ENCODE assay signal across 9 cellular contexts in genomic region chr18:76621184-76621583, GRCh38.
DNase-seq lines count a peak whose midpoint lies in the region; ATAC-seq and TF ChIP-seq lines count a peak whose summit lies in the region.
"Had no signal": no experiment of that assay in that cellular context is flagged by ENCODE, and none has a peak within 500 bp of the region (broad histone marks: within the 10 kb centered on the region; RNA-seq: fewer than 3 reads in every experiment).

No MANE protein-coding gene starts in this region.

- peak; percentile 50 for DNase-seq in NCI-H526 treated with DMSO at 0.1 percent for 48 hours (lab: John Stamatoyannopoulos, UW)
- DNase-seq in fibroblast of villous mesenchyme (ENCODE audit: low read depth), result peak; percentile 69
- DNase-seq in renal cortical epithelial cell (ENCODE audit: low read depth), result peak; percentile 49
- no peak for DNase-seq in stimulated activated CD4-positive, alpha-beta T cell treated with anti-CD3 and anti-CD28 coated beads, Interleukin-4, amount 100 ng/mL, for 1 hour
- DNase-seq in posterior cingulate gyrus, result no peak
- no peak for DNase-seq in mucosa of gallbladder (ENCODE audit: low spot score)
- DNase-seq: aorta had no signal

- H3K9ac ChIP-seq in ES-I3 (ENCODE audit: low read depth, low read length), result peak overlapping the region; percentile 54

- H3K36me3 ChIP-seq in ES-I3 (ENCODE audit: insufficient read depth, low read length), result no peaks in the 10 kb centered on the region

- H3K4me3 ChIP-seq in fibroblast of villous mesenchyme (ENCODE audit: low read depth, low read length), result peak overlapping the region; percentile 20

- ATAC-seq in GM18909 (IDR thresholded peaks at IDR 0.05; ENCODE audit: poor library complexity, unreplicated experiment), result no peak

- peaks cover 23% of the 10 kb centered on the region for H3K4me1 ChIP-seq in ES-I3 (ENCODE audit: insufficient read depth, low read length)

- intact Hi-C loops in posterior cingulate gyrus (cut with DNase I), result loop anchor here (10.0 kb wide), 2 partner anchors 136 to 216 kb away; no protein-coding TSS in a partner anchor

- no peak for TF ChIP-seq CTCF in fibroblast of villous mesenchyme (IDR thresholded peaks at IDR 0.05; ENCODE audit: insufficient read depth, low read depth, low read length)

- no peaks in the 10 kb centered on the region for H3K9me3 ChIP-seq in ES-I3 (ENCODE audit: control insufficient read depth, insufficient read depth, low read length)

Comparison
In these comparisons a context has a peak if more than half of its experiments do, and no peak if none do; other contexts are left out.
1. DNase-seq: peak in NCI-H526 treated with DMSO at 0.1 percent for 48 hours (single experiment), fibroblast of villous mesenchyme (single experiment) and renal cortical epithelial cell (single experiment); none in stimulated activated CD4-positive, alpha-beta T cell treated with anti-CD3 and anti-CD28 coated beads, Interleukin-4, amount 100 ng/mL, for 1 hour (single experiment), posterior cingulate gyrus (0 of 10) and mucosa of gallbladder (single experiment).